10 cellular contexts compared by ENCODE assay signal in genomic region chr12:54359762-54360351, GRCh38. TPM values are rescaled to one million over a fixed set of nuclear protein-coding genes. Genes with fewer than 3 reads are reported as not detected.
DNase-seq lines count a peak whose midpoint lies in the region; ATAC-seq, FAIRE-seq and TF ChIP-seq lines count a peak whose summit lies in the region.
"Had no signal": no experiment of that assay in that cellular context is flagged by ENCODE, and none has a peak within 500 bp of the region (broad histone marks: within the 10 kb centered on the region; RNA-seq: fewer than 3 reads in every experiment).

No MANE protein-coding gene starts in this region.

- H3K4me1 Mint-ChIP-seq in activated T-cell treated with anti-CD3 and anti-CD28 coated beads, Interleukin-2, amount 50 U/mL, for 24 hours (ENCODE audit: low read depth) = peaks cover 19% of the 10 kb centered on the region
- H3K4me1 Mint-ChIP-seq: brain had no signal

- TF ChIP-seq POLR2A in endothelial cell of umbilical vein (IDR thresholded peaks at IDR 0.05; ENCODE audit: low read depth, low read length) = no peak

- peaks cover 58 to 78% (median 72%) of the 10 kb centered on the region in 10 experiments for H3K4me1 ChIP-seq in BLaER1 treated with 17β-estradiol and CSF1 and Interleukin-3, amounts not matched to agents 10 nM and 100 nM
- H3K4me1 ChIP-seq in Loucy (ENCODE audit: insufficient read depth, low read length, poor library complexity, severe bottlenecking) (peaks cover 38% of the 10 kb centered on the region), endothelial cell of umbilical vein (ENCODE audit: control insufficient read depth, extremely low read depth, insufficient read depth, low read length) (peaks cover 27% of the 10 kb centered on the region), neutrophil (ENCODE audit: control insufficient read depth in 1 of 2, insufficient read depth in 1 of 2, low read depth in 1 of 2, low read length in 1 of 2) (peaks cover 66 to 67% of the 10 kb centered on the region in 2 experiments)

- no peak for FAIRE-seq in endothelial cell of umbilical vein (lab: Jason Lieb, UNC)

- H3K9ac ChIP-seq in BLaER1 treated with 17β-estradiol and CSF1 and Interleukin-3, amounts not matched to agents 10 nM and 100 nM = peak overlapping the region; percentile 84 to 92 (median 88)
- H3K9ac ChIP-seq in Loucy (ENCODE audit: low read depth, low read length, poor library complexity, severe bottlenecking) (peak overlapping the region; percentile 75), endothelial cell of umbilical vein (replicated peaks; ENCODE audit: extremely low read depth, insufficient read depth, low read length) (peak overlapping the region; percentile 65)

- BruUV-seq in endothelial cell of umbilical vein (replicated peaks; lab: Mats Ljungman, UMichigan) = TSS peak; percentile 77

- H3K79me2 ChIP-seq in Loucy (ENCODE audit: insufficient read depth, low read length) (peaks cover 9% of the 10 kb centered on the region; the same call in 1 of the 2 replicates), endothelial cell of umbilical vein (ENCODE audit: control insufficient read depth, insufficient read depth, low read length) (no peaks in the 10 kb centered on the region)

- H4K20me1 ChIP-seq in BLaER1 treated with 17β-estradiol and CSF1 and Interleukin-3, amounts not matched to agents 10 nM and 100 nM = peaks cover 0 to 52% (median 21%) of the 10 kb centered on the region in 11 experiments; a peak in 13 of 22 replicates
- no peaks in the 10 kb centered on the region for H4K20me1 ChIP-seq in Loucy (ENCODE audit: insufficient read depth, low read length, poor library complexity, severe bottlenecking)
- H4K20me1 ChIP-seq in endothelial cell of umbilical vein (replicated peaks; ENCODE audit: control insufficient read depth, extremely low read depth, insufficient read depth, low read length) = no peaks in the 10 kb centered on the region

- peak overlapping the region; percentile 73 to 100 (median 97) for H3K4me2 ChIP-seq in BLaER1 treated with 17β-estradiol and CSF1 and Interleukin-3, amounts not matched to agents 10 nM and 100 nM
- H3K4me2 ChIP-seq in Loucy (ENCODE audit: low read depth, low read length, poor library complexity, severe bottlenecking) (peak overlapping the region; percentile 92), endothelial cell of umbilical vein (ENCODE audit: insufficient read depth, low read length) (peak overlapping the region; percentile 6)

- dilution Hi-C loops in endothelial cell of umbilical vein (cut with MboI; ENCODE audit: extremely low pct_ligation_motif_present, low sequenced_read_pairs) = no loop called here

- CTCF ChIA-PET in endothelial cell of umbilical vein (lab: Charles Lee) = interaction anchor here (0.7 to 7.8 kb wide), 15 partner anchors 9 to 375 kb away, joined by 3 to 61 read pairs (median 8); partner anchors contain the start of genes CBX5, COPZ1, HNRNPA1 and HOXC10

- POLR2A ChIA-PET in endothelial cell of umbilical vein (lab: Charles Lee) = interaction anchor here (1.2 to 1.3 kb wide), 2 partner anchors 35 to 79 kb away, joined by 7 to 11 read pairs; partner anchors contain the start of genes CBX5, COPZ1 and HNRNPA1

- peak overlapping the region; percentile 85 to 96 (median 92) for H3K27ac ChIP-seq in BLaER1 treated with 17β-estradiol and CSF1 and Interleukin-3, amounts not matched to agents 10 nM and 100 nM
- H3K27ac ChIP-seq in endothelial cell of umbilical vein (ENCODE audit: insufficient read depth, low read depth, low read length) (peak overlapping the region; percentile 82), neutrophil (peak overlapping the region; percentile 83)

- peak overlapping the region; percentile 62 to 99 (median 76) for H3K4me3 ChIP-seq in BLaER1 treated with 17β-estradiol and CSF1 and Interleukin-3, amounts not matched to agents 10 nM and 100 nM
- H3K4me3 ChIP-seq in Loucy (ENCODE audit: low read length, poor library complexity, severe bottlenecking) (peak overlapping the region; percentile 87), endothelial cell of umbilical vein (replicated peaks in 1 of 3; ENCODE audit: insufficient read depth in 1 of 3, low read depth in 1 of 3, low read length in 3 of 3) (peak overlapping the region in 2 of 3 experiments; percentile 1 to 35), neutrophil (ENCODE audit: low read depth in 1 of 2, low read length in 1 of 2) (peak overlapping the region; percentile 75 to 83)

- peaks cover 0 to 16% (median 0%) of the 10 kb centered on the region in 11 experiments; a peak in 8 of 22 replicates for H3K9me3 ChIP-seq in BLaER1 treated with 17β-estradiol and CSF1 and Interleukin-3, amounts not matched to agents 10 nM and 100 nM (replicated peaks in 1 of 11)
- H3K9me3 ChIP-seq in Loucy (ENCODE audit: insufficient read depth, low read depth, low read length) (no peaks in the 10 kb centered on the region), endothelial cell of umbilical vein (replicated peaks; ENCODE audit: control insufficient read depth, insufficient read depth, low read length) (no peaks in the 10 kb centered on the region), neutrophil (no peaks in the 10 kb centered on the region)

- H3K27ac Mint-ChIP-seq in activated T-cell treated with anti-CD3 and anti-CD28 coated beads, Interleukin-2, amount 50 U/mL, for 24 hours = no peak overlapping the region

- no peak for ATAC-seq in GM18858 (IDR thresholded peaks at IDR 0.05; ENCODE audit: unreplicated experiment)
- no peak for ATAC-seq in GM18868 (IDR thresholded peaks at IDR 0.05; ENCODE audit: unreplicated experiment)

- no peaks in the 10 kb centered on the region for H3K9me2 ChIP-seq in Loucy (replicated peaks; ENCODE audit: low read depth, low read length)

- no peak for DNase-seq in endothelial cell of umbilical vein (ENCODE audit: low read depth, low spot score)
- DNase-seq in kidney tubule cell (ENCODE audit: low spot score) = no peak
- no peak for DNase-seq in activated T-cell treated with anti-CD3 and anti-CD28 coated beads, Interleukin-2, amount 50 U/mL, for 24 hours

- no peaks in the 10 kb centered on the region for H3K9me3 Mint-ChIP-seq in activated T-cell treated with anti-CD3 and anti-CD28 coated beads, Interleukin-2, amount 50 U/mL, for 24 hours

- peaks cover 0 to 53% (median 27%) of the 10 kb centered on the region in 11 experiments; a peak in 20 of 22 replicates for H3K36me3 ChIP-seq in BLaER1 treated with 17β-estradiol and CSF1 and Interleukin-3, amounts not matched to agents 10 nM and 100 nM
- no peaks in the 10 kb centered on the region for H3K36me3 ChIP-seq in Loucy (ENCODE audit: insufficient read depth, low read length)
- no peaks in the 10 kb centered on the region for H3K36me3 ChIP-seq in endothelial cell of umbilical vein (ENCODE audit: control insufficient read depth in 2 of 2, extremely low read depth in 1 of 2, insufficient read depth in 2 of 2, low read length in 2 of 2)
- peaks cover 18% of the 10 kb centered on the region for H3K36me3 ChIP-seq in neutrophil

- H3F3A ChIP-seq in Loucy (ENCODE audit: low read depth) = 0 out of 2 replicates have a peak, but pooled peaks cover 2% of the 10 kb centered on the region

- H3K4me3 Mint-ChIP-seq in activated T-cell treated with anti-CD3 and anti-CD28 coated beads, Interleukin-2, amount 50 U/mL, for 24 hours = no peak overlapping the region

- no peak for TF ChIP-seq CTCF in Loucy (conservative IDR thresholded peaks at IDR 0.05; ENCODE audit: low read length)
- TF ChIP-seq CTCF in endothelial cell of umbilical vein (IDR thresholded peaks at IDR 0.05; ENCODE audit: extremely low read depth in 1 of 2, insufficient read depth in 1 of 2, low read depth in 1 of 2, low read length in 2 of 2) = no peak
- no peak for TF ChIP-seq CTCF in neutrophil (IDR thresholded peaks at IDR 0.05)

- no peaks in the 10 kb centered on the region for H3K27me3 Mint-ChIP-seq in activated T-cell treated with anti-CD3 and anti-CD28 coated beads, Interleukin-2, amount 50 U/mL, for 24 hours

- no peaks in the 10 kb centered on the region for H3K27me3 ChIP-seq in BLaER1 treated with 17β-estradiol and CSF1 and Interleukin-3, amounts not matched to agents 10 nM and 100 nM
- H3K27me3 ChIP-seq in Loucy (ENCODE audit: insufficient read depth, low read length, poor library complexity, severe bottlenecking) (no peaks in the 10 kb centered on the region), endothelial cell of umbilical vein (ENCODE audit: control insufficient read depth in 2 of 2, insufficient read depth in 2 of 2, low read length in 2 of 2) (no peaks in the 10 kb centered on the region), neutrophil (peaks cover 17% of the 10 kb centered on the region)

- intact Hi-C loops in endothelial cell of umbilical vein (cut with micrococcal nuclease) = loop anchor here (1.0 to 10.0 kb wide), 8 partner anchors 24 to 355 kb away; partner anchors contain the start of genes CBX5, COPZ1, HNRNPA1 and HOXC8

- no peaks in the 10 kb centered on the region for H3K9me1 ChIP-seq in endothelial cell of umbilical vein (replicated peaks; ENCODE audit: control insufficient read depth, extremely low read depth, insufficient read depth, low read length)

- H2AFZ ChIP-seq in Loucy (ENCODE audit: low read length) (peak overlapping the region; percentile 90), endothelial cell of umbilical vein (ENCODE audit: low read depth, low read length) (peak overlapping the region; percentile 74)

- no peaks in the 10 kb centered on the region for H3K36me3 Mint-ChIP-seq in activated T-cell treated with anti-CD3 and anti-CD28 coated beads, Interleukin-2, amount 50 U/mL, for 24 hours (ENCODE audit: low read depth)
- H3K36me3 Mint-ChIP-seq: brain had no signal

RNA-seq across cellular contexts. Expression of gene GPR84, which starts 4.4 kb away (rescaled TPM):
- total RNA-seq in endothelial cell of umbilical vein = not detected in 2 replicates
- polyA plus RNA-seq in endothelial cell of umbilical vein = 0.08 TPM in 1 of 2 replicates, not detected in the other
- polyA plus RNA-seq in endothelial cell of umbilical vein (2011; cell fraction: cytosol; rRNA removed) = 0.03 TPM in 1 of 2 replicates, not detected in the other
- 0.48 and 0.63 TPM in 2 replicates for polyA plus RNA-seq in endothelial cell of umbilical vein (2011; cell fraction: nucleus; rRNA removed)
- polyA plus RNA-seq in endothelial cell of umbilical vein (2012) = not detected in 2 replicates
- polyA minus RNA-seq in endothelial cell of umbilical vein = not detected in 2 replicates
- polyA minus RNA-seq in endothelial cell of umbilical vein (2011; cell fraction: cytosol; rRNA and poly(A)+ RNA removed) = not detected
- 0.38 and 0.48 TPM in 2 replicates for polyA minus RNA-seq in endothelial cell of umbilical vein (2011; cell fraction: nucleus; rRNA and poly(A)+ RNA removed)

RNA-seq across cellular contexts. Expression of gene ZNF385A, which starts 24.7 kb away (rescaled TPM):
- 7.9 and 9.6 TPM in 2 replicates for total RNA-seq in endothelial cell of umbilical vein
- 1.6 and 2.3 TPM in 2 replicates for polyA plus RNA-seq in endothelial cell of umbilical vein
- 1.6 and 2.1 TPM in 2 replicates for polyA plus RNA-seq in endothelial cell of umbilical vein (2011; cell fraction: cytosol; rRNA removed)
- 3.9 and 4.0 TPM in 2 replicates for polyA plus RNA-seq in endothelial cell of umbilical vein (2011; cell fraction: nucleus; rRNA removed)
- 5.2 and 7.8 TPM in 2 replicates for polyA plus RNA-seq in endothelial cell of umbilical vein (2012)
- polyA minus RNA-seq in endothelial cell of umbilical vein = 2.1 and 3.5 TPM in 2 replicates
- 8.5 TPM for polyA minus RNA-seq in endothelial cell of umbilical vein (2011; cell fraction: cytosol; rRNA and poly(A)+ RNA removed)
- 2.3 and 4.6 TPM in 2 replicates for polyA minus RNA-seq in endothelial cell of umbilical vein (2011; cell fraction: nucleus; rRNA and poly(A)+ RNA removed)

RNA-seq across cellular contexts. Expression of gene COPZ1, which starts 34.9 kb away (rescaled TPM):
- 137 and 143 TPM in 2 replicates for total RNA-seq in endothelial cell of umbilical vein
- 169 and 174 TPM in 2 replicates for polyA plus RNA-seq in endothelial cell of umbilical vein
- polyA plus RNA-seq in endothelial cell of umbilical vein (2011; cell fraction: cytosol; rRNA removed) = 179 and 185 TPM in 2 replicates
- polyA plus RNA-seq in endothelial cell of umbilical vein (2011; cell fraction: nucleus; rRNA removed) = 89.4 and 104 TPM in 2 replicates
- polyA plus RNA-seq in endothelial cell of umbilical vein (2012) = 280 and 300 TPM in 2 replicates
- 153 and 165 TPM in 2 replicates for polyA minus RNA-seq in endothelial cell of umbilical vein
- polyA minus RNA-seq in endothelial cell of umbilical vein (2011; cell fraction: cytosol; rRNA and poly(A)+ RNA removed) = 137 TPM
- 37.6 and 48.5 TPM in 2 replicates for polyA minus RNA-seq in endothelial cell of umbilical vein (2011; cell fraction: nucleus; rRNA and poly(A)+ RNA removed)

RNA-seq across cellular contexts. Expression of gene NFE2, which starts 59.0 kb away (rescaled TPM):
- total RNA-seq in endothelial cell of umbilical vein = not detected in 2 replicates
- not detected in 2 replicates for polyA plus RNA-seq in endothelial cell of umbilical vein
- not detected in 2 replicates for polyA plus RNA-seq in endothelial cell of umbilical vein (2011; cell fraction: cytosol; rRNA removed)
- polyA plus RNA-seq in endothelial cell of umbilical vein (2011; cell fraction: nucleus; rRNA removed) = not detected in 2 replicates
- polyA plus RNA-seq in endothelial cell of umbilical vein (2012) = not detected in 2 replicates
- 1.7 and 3.9 TPM in 2 replicates for polyA minus RNA-seq in endothelial cell of umbilical vein
- polyA minus RNA-seq in endothelial cell of umbilical vein (2011; cell fraction: cytosol; rRNA and poly(A)+ RNA removed) = 1.6 TPM
- polyA minus RNA-seq in endothelial cell of umbilical vein (2011; cell fraction: nucleus; rRNA and poly(A)+ RNA removed) = not detected in 2 replicates
- total RNA-seq: T-helper 2 cell treated with Interferon-gamma antibody and Interleukin-4, amounts not matched to agents 100 ng/mL and 5 ng/mL, for 36 hours had no signal

RNA-seq across cellular contexts. Expression of gene ITGA5, which starts 59.2 kb away (rescaled TPM):
- total RNA-seq in endothelial cell of umbilical vein = 938 and 994 TPM in 2 replicates
- 657 and 731 TPM in 2 replicates for polyA plus RNA-seq in endothelial cell of umbilical vein
- polyA plus RNA-seq in endothelial cell of umbilical vein (2011; cell fraction: cytosol; rRNA removed) = 643 and 681 TPM in 2 replicates
- polyA plus RNA-seq in endothelial cell of umbilical vein (2011; cell fraction: nucleus; rRNA removed) = 771 and 889 TPM in 2 replicates
- polyA plus RNA-seq in endothelial cell of umbilical vein (2012) = 879 and 902 TPM in 2 replicates
- polyA minus RNA-seq in endothelial cell of umbilical vein = 914 and 1,135 TPM in 2 replicates
- polyA minus RNA-seq in endothelial cell of umbilical vein (2011; cell fraction: cytosol; rRNA and poly(A)+ RNA removed) = 30.9 TPM
- 459 and 500 TPM in 2 replicates for polyA minus RNA-seq in endothelial cell of umbilical vein (2011; cell fraction: nucleus; rRNA and poly(A)+ RNA removed)

Comparison
In these comparisons a context has a peak if more than half of its experiments do, and no peak if none do; other contexts are left out.
1. H3K4me2 ChIP-seq: peak in every context shown above with its lines; median percentile 97 in BLaER1 treated with 17β-estradiol and CSF1 and Interleukin-3, amounts not matched to agents 10 nM and 100 nM; 92 in Loucy; 6 in endothelial cell of umbilical vein.
2. H3K4me3 ChIP-seq: peak in every context shown above with its lines; median percentile 87 in Loucy; 79 in neutrophil; 76 in BLaER1 treated with 17β-estradiol and CSF1 and Interleukin-3, amounts not matched to agents 10 nM and 100 nM; 18 in endothelial cell of umbilical vein.